8 cellular contexts compared by ENCODE assay signal in the genomic region with DNA sequence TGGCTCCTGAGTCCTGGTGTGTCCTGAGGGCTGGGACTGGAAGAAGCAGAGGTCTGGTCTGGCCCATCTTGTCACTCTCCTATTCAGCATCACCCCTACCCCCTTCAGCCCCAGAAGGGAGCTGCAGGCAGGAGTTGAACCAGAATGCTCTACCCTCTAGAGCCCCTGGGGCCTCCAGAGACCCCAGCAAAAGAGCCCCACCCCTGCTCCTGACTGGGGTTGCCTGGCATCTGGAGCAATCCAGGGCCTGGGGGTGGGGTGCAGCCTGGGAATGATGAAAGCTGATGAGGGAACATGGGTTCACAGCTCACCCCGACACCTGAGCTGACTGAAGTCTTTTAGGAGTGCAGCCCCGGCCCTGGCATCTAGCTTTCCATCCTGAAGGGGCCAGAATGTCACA. TPM values are rescaled to one million over a fixed set of nuclear protein-coding genes. Genes with fewer than 3 reads are reported as not detected.
DNase-seq lines count a peak whose midpoint lies in the region; ATAC-seq, FAIRE-seq and TF ChIP-seq lines count a peak whose summit lies in the region.

No MANE protein-coding gene starts in this region.

- H3K27ac ChIP-seq in astrocyte (ENCODE audit: low read depth, low read length) = no peak overlapping the region

- peak; percentile 30 for DNase-seq in CD14-positive monocyte (ENCODE audit: low spot score)
- no peak for DNase-seq in astrocyte (ENCODE audit: low read depth)
- DNase-seq in globus pallidus (ENCODE audit: low spot score) = no peak
- no peak for DNase-seq in H7

- no peak for FAIRE-seq in astrocyte (lab: Jason Lieb, UNC)

- H3K27me3 ChIP-seq in astrocyte (ENCODE audit: insufficient read depth, low read length) (no peaks in the 10 kb centered on the region), neuron (ENCODE audit: insufficient read depth, low read length) (no peaks in the 10 kb centered on the region), H7 (ENCODE audit: control insufficient read depth, insufficient read depth, low read length) (no peaks in the 10 kb centered on the region)

- H3K4me1 Mint-ChIP-seq in CD14-positive monocyte (peaks cover 20% of the 10 kb centered on the region), astrocyte (ENCODE audit: low read depth, unreplicated experiment) (peaks cover 12% of the 10 kb centered on the region)

- H3K4me3 Mint-ChIP-seq in CD14-positive monocyte (no peak overlapping the region), astrocyte (ENCODE audit: unreplicated experiment) (no peak overlapping the region)

- H3K9me3 Mint-ChIP-seq in CD14-positive monocyte (no peaks in the 10 kb centered on the region), astrocyte (ENCODE audit: unreplicated experiment) (no peaks in the 10 kb centered on the region)

- TF ChIP-seq CTCF in CD14-positive monocyte (IDR thresholded peaks at IDR 0.05) = no peak
- TF ChIP-seq CTCF in astrocyte (IDR thresholded peaks at IDR 0.05; ENCODE audit: insufficient read depth, low read depth, low read length) = no peak

- peaks cover 88 to 95% of the 10 kb centered on the region in 2 donors for H3K36me3 Mint-ChIP-seq in CD14-positive monocyte
- H3K36me3 Mint-ChIP-seq in astrocyte (ENCODE audit: low read depth, unreplicated experiment) = peaks cover 3% of the 10 kb centered on the region

- intact Hi-C loops in CD14-positive monocyte (cut with micrococcal nuclease) = loop anchor here (2.0 to 10.0 kb wide), 7 partner anchors 35 to 403 kb away; a partner anchor contains a TSS

- H3K27ac Mint-ChIP-seq in CD14-positive monocyte (peak overlapping the region; percentile 4 to 77 (median 70)), astrocyte (ENCODE audit: unreplicated experiment) (no peak overlapping the region)

- H3K4me1 ChIP-seq in astrocyte (ENCODE audit: insufficient read depth, low read length) (peaks cover 11% of the 10 kb centered on the region), neuron (ENCODE audit: insufficient read depth, low read length) (peaks cover 18% of the 10 kb centered on the region)

- ATAC-seq in HG03025 (IDR thresholded peaks at IDR 0.05; ENCODE audit: low FRiP score, unreplicated experiment) (peak; percentile 21), HG03378 (IDR thresholded peaks at IDR 0.05; ENCODE audit: unreplicated experiment) (no peak), GM19351 (IDR thresholded peaks at IDR 0.05; ENCODE audit: unreplicated experiment) (no peak)

- no peaks in the 10 kb centered on the region for H3K79me2 ChIP-seq in astrocyte (ENCODE audit: insufficient read depth, low read length)

- H4K20me1 ChIP-seq in astrocyte (ENCODE audit: insufficient read depth, low read length) = no peaks in the 10 kb centered on the region

- no peaks in the 10 kb centered on the region for H3K36me3 ChIP-seq in astrocyte (ENCODE audit: insufficient read depth, low read length)
- no peaks in the 10 kb centered on the region for H3K36me3 ChIP-seq in neuron (ENCODE audit: insufficient read depth, low read length)
- no peaks in the 10 kb centered on the region for H3K36me3 ChIP-seq in H7 (replicated peaks; ENCODE audit: control insufficient read depth, insufficient read depth, low read length)

- no peak overlapping the region for H3K9ac ChIP-seq in astrocyte (ENCODE audit: low read length)

- H3K9me3 ChIP-seq in astrocyte (ENCODE audit: insufficient read depth, low read depth, low read length) (no peaks in the 10 kb centered on the region), neuron (ENCODE audit: low read length) (no peaks in the 10 kb centered on the region)

- no peak overlapping the region for H3K4me2 ChIP-seq in astrocyte (ENCODE audit: low read length)

- H3K4me3 ChIP-seq in astrocyte (ENCODE audit: insufficient read depth, low read depth, low read length) = no peak overlapping the region
- H3K4me3 ChIP-seq in neuron (ENCODE audit: low read length) = peak overlapping the region; percentile 20
- no peak overlapping the region for H3K4me3 ChIP-seq in H7 (ENCODE audit: insufficient read depth, low read depth, low read length)

- H3K27me3 Mint-ChIP-seq in CD14-positive monocyte (ENCODE audit: low read depth in 3 of 3) (no peaks in the 10 kb centered on the region), astrocyte (ENCODE audit: low read depth, unreplicated experiment) (peaks cover 5% of the 10 kb centered on the region)

- H2AFZ ChIP-seq in astrocyte (ENCODE audit: low read depth, low read length) (peak overlapping the region; percentile 55), neuron (ENCODE audit: low read depth, low read length) (peak overlapping the region; percentile 35)

RNA-seq across cellular contexts. Expression of a gene that starts 12.2 kb away (rescaled TPM):
- 10 to 100 TPM; 25.3 to 50.0 TPM for polyA plus RNA-seq in CD14-positive monocyte
- not detected in 2 replicates for total RNA-seq in astrocyte
- 0.04 and 0.17 TPM in 2 replicates for total RNA-seq in H7 (2014; rRNA removed; shearing (Covaris generic))

RNA-seq across cellular contexts. Expression of a gene that starts 31.6 kb away (rescaled TPM):
- 100 to 1,000 TPM; 111 to 118 TPM for polyA plus RNA-seq in CD14-positive monocyte
- 286 and 311 TPM in 2 replicates for total RNA-seq in astrocyte
- 286 and 299 TPM in 2 replicates for total RNA-seq in H7 (2014; rRNA removed; shearing (Covaris generic))
